15 cellular contexts compared by ENCODE assay signal in the genomic region with DNA sequence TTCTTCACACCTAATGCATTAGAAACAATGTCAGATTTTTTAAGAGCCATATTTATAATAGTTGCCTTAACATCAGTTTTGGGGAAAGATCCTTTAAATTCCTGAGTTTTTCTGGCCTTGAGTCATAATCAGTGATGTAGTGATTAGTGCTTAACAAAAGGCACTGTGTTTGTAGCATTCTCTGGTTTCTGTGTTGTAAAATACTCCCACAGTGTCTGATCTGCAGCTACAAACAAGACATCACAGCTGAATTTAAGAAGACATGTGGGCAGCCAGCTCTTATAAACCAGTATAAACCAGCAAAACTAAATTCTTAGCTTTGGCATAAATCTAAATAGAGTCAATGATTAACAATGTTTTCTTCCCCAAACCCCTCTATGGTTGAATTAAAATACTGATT.
DNase-seq lines count a peak whose midpoint lies in the region; ATAC-seq and TF ChIP-seq lines count a peak whose summit lies in the region.
"Had no signal": no experiment of that assay in that cellular context is flagged by ENCODE, and none has a peak within 500 bp of the region (broad histone marks: within the 10 kb centered on the region; RNA-seq: fewer than 3 reads in every experiment).

No MANE protein-coding gene starts in this region.

- H3K9me3 ChIP-seq in HUES64 (ENCODE audit: insufficient read depth, low read depth, low read length) (no peaks in the 10 kb centered on the region), testis (no peaks in the 10 kb centered on the region)
- H3K9me3 ChIP-seq: adrenal gland, left lung had no signal

- no peak for ATAC-seq in HG02973 (IDR thresholded peaks at IDR 0.05; ENCODE audit: unreplicated experiment)
- ATAC-seq: activated CD8-positive, alpha-beta T cell treated with anti-CD3 and anti-CD28 coated beads, Interleukin-2, amount 10 ng/mL, durations not matched to agents 7 days and 5 days; left lung had no signal

- intact Hi-C loops in testis (cut with DNase I; ENCODE audit: low total_unique reads): no loop called here

- H3K9ac ChIP-seq in HUES64 (ENCODE audit: low read depth, low read length): no peak overlapping the region

- peak overlapping the region; percentile 43; the same call in 1 of the 2 replicates for H3K27ac ChIP-seq in HUES64 (ENCODE audit: low read depth, low read length)
- H3K27ac ChIP-seq in testis: no peak overlapping the region
- H3K27ac ChIP-seq: adrenal gland, coronary artery, hepatocyte, left lung had no signal

- TF ChIP-seq POLR2A in testis (IDR thresholded peaks at IDR 0.05): no peak

- H3K36me3 ChIP-seq in HUES64 (ENCODE audit: insufficient read depth, low read length): no peaks in the 10 kb centered on the region
- no peaks in the 10 kb centered on the region for H3K36me3 ChIP-seq in testis (ENCODE audit: low read depth, missing control alignments)
- H3K36me3 ChIP-seq: adrenal gland, left lung had no signal

- TF ChIP-seq CTCF in astrocyte of the spinal cord (IDR thresholded peaks at IDR 0.05; ENCODE audit: low read depth, low read length): no peak
- no peak for TF ChIP-seq CTCF in testis (IDR thresholded peaks at IDR 0.05)

- H3K4me3 ChIP-seq in HUES64 (ENCODE audit: low read length) (no peak overlapping the region), astrocyte of the spinal cord (ENCODE audit: low read depth, low read length) (no peak overlapping the region), testis (no peak overlapping the region)
- H3K4me3 ChIP-seq: adrenal gland, coronary artery, hepatocyte, left lung had no signal

- H3K27me3 ChIP-seq in HUES64 (ENCODE audit: insufficient read depth, low read length): no peaks in the 10 kb centered on the region
- H3K27me3 ChIP-seq in testis: no peaks in the 10 kb centered on the region
- H3K27me3 ChIP-seq: adrenal gland, hepatocyte, left lung had no signal

- in situ Hi-C loops in astrocyte of the spinal cord (cut with HindIII; ENCODE audit: low sequenced_read_pairs): no loop called here

- H3K4me1 ChIP-seq in HUES64 (ENCODE audit: insufficient read depth, low read length) (peaks cover 19% of the 10 kb centered on the region), testis (no peaks in the 10 kb centered on the region)
- H3K4me1 ChIP-seq: adrenal gland, left lung had no signal

- DNase-seq in astrocyte of the spinal cord (ENCODE audit: low read depth, low spot score) (peak; percentile 38), iris pigment epithelial cell (ENCODE audit: low read depth) (peak; percentile 52), testis (peak; percentile 37), HUDEP-2 (lab: John Stamatoyannopoulos, UW; ENCODE audit: unreplicated experiment in 76 of 76) (no peak)
- DNase-seq in activated effector memory CD4-positive, alpha-beta T cell treated with anti-CD3 and anti-CD28 coated beads, Interleukin-2, amount 50 U/mL, for 16 hours: no peak
- DNase-seq: activated CD8-positive, alpha-beta T cell treated with anti-CD3 and anti-CD28 coated beads, Interleukin-2, amount 10 ng/mL, durations not matched to agents 7 days and 5 days; adrenal gland; left lung; NCI-H526; posterior cingulate gyrus; SW 1271 had no signal

Comparison
In these comparisons a context has a peak if more than half of its experiments do, and no peak if none do; other contexts are left out.
1. DNase-seq: peak in astrocyte of the spinal cord (single experiment), iris pigment epithelial cell (single experiment) and testis (single experiment); none in activated effector memory CD4-positive, alpha-beta T cell treated with anti-CD3 and anti-CD28 coated beads, Interleukin-2, amount 50 U/mL, for 16 hours (single experiment) and HUDEP-2 (0 of 76).